ENCODE assay signal across 7 cellular contexts in the genomic region with DNA sequence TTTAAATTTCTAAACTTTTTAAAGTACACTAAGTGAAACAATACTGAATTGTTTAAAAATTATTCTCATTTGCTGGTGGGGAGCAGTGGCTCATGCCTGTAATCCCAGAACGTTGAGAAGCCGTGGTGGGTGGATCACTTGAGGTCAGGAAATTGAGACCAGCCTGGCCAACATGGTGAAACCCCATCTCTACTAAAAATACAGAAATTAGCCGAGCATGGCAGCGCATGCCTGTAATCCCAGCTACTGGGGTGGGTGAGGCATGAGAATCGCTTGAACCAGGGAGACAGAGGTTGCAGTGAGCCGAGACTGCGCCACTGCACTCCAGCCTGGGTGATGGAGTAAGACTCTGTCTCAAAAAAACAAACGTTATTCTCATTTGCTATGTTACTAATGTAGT. TPM values are rescaled to one million over a fixed set of nuclear protein-coding genes. Genes with fewer than 3 reads are reported as not detected.
DNase-seq lines count a peak whose midpoint lies in the region; ATAC-seq, FAIRE-seq and TF ChIP-seq lines count a peak whose summit lies in the region.
"Not testable (repeated sequence)": the region's sequence is repeated elsewhere in the genome, so short reads cannot be mapped to it uniquely, and the experiment has no call there.

No MANE protein-coding gene starts in this region.

- H3K27ac Mint-ChIP-seq in activated T-helper 17 cell treated with anti-CD3 and anti-CD28 coated beads, Interleukin-2, amount 50 U/mL, for 72 hours: peak overlapping the region; percentile 30
- peak overlapping the region; percentile 42 to 51 for H3K27ac Mint-ChIP-seq in natural killer cell

- H3K36me3 ChIP-seq in BLaER1 (peaks cover 64% of the 10 kb centered on the region), osteoblast (ENCODE audit: insufficient read depth, low read length) (peaks cover 15% of the 10 kb centered on the region)
- H3K36me3 ChIP-seq in thyroid gland: not testable (repeated sequence)

- H3K4me2 ChIP-seq in BLaER1: peak overlapping the region; percentile 74
- H3K4me2 ChIP-seq in osteoblast (ENCODE audit: insufficient read depth, low read length): not testable (repeated sequence)

- intact Hi-C loops in natural killer cell (cut with micrococcal nuclease); thyroid gland (cut with DNase I): not testable (repeated sequence)

- H3K9me3 Mint-ChIP-seq in activated T-helper 17 cell treated with anti-CD3 and anti-CD28 coated beads, Interleukin-2, amount 50 U/mL, for 72 hours; natural killer cell: not testable (repeated sequence)

- not testable (repeated sequence) for H3K4me3 ChIP-seq in BLaER1; osteoblast (ENCODE audit: insufficient read depth, low read length); thyroid gland (replicated peaks in 1 of 3)

- 23 to 31% methylated on average over 8 of the region's 8 CpGs for WGBS in thyroid gland, 2 donors

- peak overlapping the region; percentile 6 for H2AFZ ChIP-seq in osteoblast (ENCODE audit: low read length)

- peaks cover 37% of the 10 kb centered on the region for H3K4me1 ChIP-seq in BLaER1
- peaks cover 10% of the 10 kb centered on the region for H3K4me1 ChIP-seq in osteoblast (ENCODE audit: insufficient read depth, low read length)
- peaks cover 19 to 37% of the 10 kb centered on the region in 2 donors for H3K4me1 ChIP-seq in thyroid gland

- not testable (repeated sequence) for TF ChIP-seq CTCF in natural killer cell (IDR thresholded peaks at IDR 0.05); osteoblast (IDR thresholded peaks at IDR 0.05; ENCODE audit: extremely low read depth, low read depth, low read length); thyroid gland (IDR thresholded peaks at IDR 0.05)

- not testable (repeated sequence) for H3K27me3 ChIP-seq in BLaER1; osteoblast (ENCODE audit: insufficient read depth, low read length); thyroid gland

- not testable (repeated sequence) for H3K27me3 Mint-ChIP-seq in activated T-helper 17 cell treated with anti-CD3 and anti-CD28 coated beads, Interleukin-2, amount 50 U/mL, for 72 hours; natural killer cell (ENCODE audit: low read depth in 2 of 2)

- not testable (repeated sequence) for TF ChIP-seq POLR2A in GM12892 (IDR thresholded peaks at IDR 0.05; ENCODE audit: low read depth, low read length); thyroid gland (IDR thresholded peaks at IDR 0.05)

- H3K36me3 Mint-ChIP-seq in activated T-helper 17 cell treated with anti-CD3 and anti-CD28 coated beads, Interleukin-2, amount 50 U/mL, for 72 hours (ENCODE audit: low read depth): peaks cover 58% of the 10 kb centered on the region
- peaks cover 15% of the 10 kb centered on the region for H3K36me3 Mint-ChIP-seq in natural killer cell

- ATAC-seq in activated T-helper 17 cell treated with anti-CD3 and anti-CD28 coated beads, Interleukin-2, amount 50 U/mL, for 72 hours (replicated peaks): not testable (repeated sequence)
- ATAC-seq in natural killer cell: peak in 2 of 3 donors; percentile 40 to 43

- H3K4me3 Mint-ChIP-seq in activated T-helper 17 cell treated with anti-CD3 and anti-CD28 coated beads, Interleukin-2, amount 50 U/mL, for 72 hours: peak overlapping the region; percentile 5
- peak overlapping the region; percentile 37 for H3K4me3 Mint-ChIP-seq in natural killer cell

- H3K9me3 ChIP-seq in BLaER1; osteoblast (ENCODE audit: low read depth, low read length); thyroid gland: not testable (repeated sequence)

- H3K9ac ChIP-seq in BLaER1: not testable (repeated sequence)

- peaks cover 100% of the 10 kb centered on the region for H4K20me1 ChIP-seq in BLaER1
- peaks cover 34% of the 10 kb centered on the region for H4K20me1 ChIP-seq in osteoblast (ENCODE audit: insufficient read depth, low read length)

- H3K4me1 Mint-ChIP-seq in activated T-helper 17 cell treated with anti-CD3 and anti-CD28 coated beads, Interleukin-2, amount 50 U/mL, for 72 hours: peaks cover 20% of the 10 kb centered on the region
- H3K4me1 Mint-ChIP-seq in natural killer cell: peaks cover 46 to 48% of the 10 kb centered on the region in 2 donors

- not testable (repeated sequence) for H3K27ac ChIP-seq in BLaER1; osteoblast (ENCODE audit: low read depth, low read length)
- H3K27ac ChIP-seq in thyroid gland: peak overlapping the region in 2 of 3 donors; percentile 2 to 26

- peaks cover 95% of the 10 kb centered on the region for H3K79me2 ChIP-seq in osteoblast (ENCODE audit: insufficient read depth, low read length)

- FAIRE-seq in GM12892 (lab: Jason Lieb, UNC): peak; percentile 24

- DNase-seq in GM12892 (ENCODE audit: insufficient read length); natural killer cell; osteoblast (ENCODE audit: insufficient read length, low spot score, missing footprints): not testable (repeated sequence)
- peak; percentile 62 for DNase-seq in fibroblast of peridontal ligament (ENCODE audit: extremely low read depth)
- peak; percentile 77 to 81 for DNase-seq in thyroid gland

RNA-seq across cellular contexts. Expression of a gene that starts 21.9 kb away (rescaled TPM):
- 44.2 TPM for polyA plus RNA-seq in GM12892 (2012; ENCODE audit: missing spikeins)
- total RNA-seq in activated T-helper 17 cell treated with anti-CD3 and anti-CD28 coated beads, Interleukin-2, amount 50 U/mL, for 72 hours: 10 to 100 TPM; 87.5 to 93.4 TPM
- total RNA-seq in natural killer cell (100 to 1,000 TPM; 106 to 129 (median 121) TPM), osteoblast (26.8 and 56.9 TPM in 2 replicates), thyroid gland (100 to 1,000 TPM in 1 of 4 donors, 10 to 100 TPM in 3; 66.0 to 103 (median 88.3) TPM)

RNA-seq across cellular contexts. Expression of a gene that starts 38.0 kb away (rescaled TPM):
- polyA plus RNA-seq in GM12892 (2012; ENCODE audit: missing spikeins): 339 TPM
- total RNA-seq in activated T-helper 17 cell treated with anti-CD3 and anti-CD28 coated beads, Interleukin-2, amount 50 U/mL, for 72 hours: 100 to 1,000 TPM; 329 to 417 TPM
- total RNA-seq in natural killer cell (100 to 1,000 TPM; 291 to 313 (median 297) TPM), osteoblast (362 and 375 TPM in 2 replicates), thyroid gland (100 to 1,000 TPM; 154 to 283 (median 226) TPM)
